ENCODE assay signal across 17 cellular contexts in genomic region chr16:53933407-53933806, GRCh38.
"Had no signal": no experiment of that assay in that cellular context is flagged by ENCODE, and none has a peak within 500 bp of the region (broad histone marks: within the 10 kb centered on the region; RNA-seq: fewer than 3 reads in every experiment).

No MANE protein-coding gene starts in this region.

- H3K4me3 ChIP-seq: adrenal gland, coronary artery, tibial artery, vagina had no signal

- H3K27me3 Mint-ChIP-seq: activated CD8-positive, alpha-beta memory T cell treated with anti-CD3 and anti-CD28 coated beads, Interleukin-2, amount 10 ng/mL, durations not matched to agents 7 days and 5 days; activated naive CD4-positive, alpha-beta T cell treated with anti-CD3 and anti-CD28 coated beads, Interleukin-2, amount 50 U/mL, for 24 hours; memory B cell; natural killer cell treated with Interleukin-12 subunit alpha and Interleukin-12 subunit beta and Interleukin-15 and Interleukin-18, amount 100 ng/mL, for 72 hours; stimulated activated memory B cell treated with anti-CD40 and anti-IgM and Interleukin-4, amounts not matched to agents 10 μg/mL and 1 μg/mL and 100 μg/mL, for 72 hours had no signal

- H3K4me3 Mint-ChIP-seq: activated CD8-positive, alpha-beta memory T cell treated with anti-CD3 and anti-CD28 coated beads, Interleukin-2, amount 10 ng/mL, durations not matched to agents 7 days and 5 days; activated naive CD4-positive, alpha-beta T cell treated with anti-CD3 and anti-CD28 coated beads, Interleukin-2, amount 50 U/mL, for 24 hours; memory B cell; natural killer cell treated with Interleukin-12 subunit alpha and Interleukin-12 subunit beta and Interleukin-15 and Interleukin-18, amount 100 ng/mL, for 72 hours; stimulated activated memory B cell treated with anti-CD40 and anti-IgM and Interleukin-4, amounts not matched to agents 10 μg/mL and 1 μg/mL and 100 μg/mL, for 72 hours had no signal

- H3K9me3 Mint-ChIP-seq: activated naive CD4-positive, alpha-beta T cell treated with anti-CD3 and anti-CD28 coated beads, Interleukin-2, amount 50 U/mL, for 24 hours; natural killer cell treated with Interleukin-12 subunit alpha and Interleukin-12 subunit beta and Interleukin-15 and Interleukin-18, amount 100 ng/mL, for 72 hours had no signal

- DNase-seq: activated CD4-positive, alpha-beta T cell treated with anti-CD3 and anti-CD28 coated beads, Interleukin-2, amount 50 U/mL, for 48 hours; activated CD4-positive, CD25-positive, alpha-beta regulatory T cell treated with anti-CD3 and anti-CD28 coated beads, Interleukin-2, amount 50 U/mL, for 72 hours; activated CD8-positive, alpha-beta memory T cell treated with anti-CD3 and anti-CD28 coated beads, Interleukin-2, amount 10 ng/mL, durations not matched to agents 7 days and 5 days; activated effector memory CD4-positive, alpha-beta T cell treated with anti-CD3 and anti-CD28 coated beads, Interleukin-2, amount 50 U/mL, for 16 hours; activated T-cell treated with anti-CD3 and anti-CD28 coated beads, Interleukin-2, amount 50 U/mL, for 1 hour; adrenal gland; foreskin fibroblast; left ventricle myocardium superior; posterior cingulate gyrus; stimulated activated CD4-positive, alpha-beta T cell treated with anti-CD3 and anti-CD28 coated beads, Interleukin-2, amount 100 ng/mL, for 48 hours; tibial artery had no signal

- ATAC-seq: activated CD8-positive, alpha-beta memory T cell treated with anti-CD3 and anti-CD28 coated beads, Interleukin-2, amount 10 ng/mL, durations not matched to agents 7 days and 5 days; left ventricle myocardium superior; natural killer cell treated with Interleukin-12 subunit alpha and Interleukin-12 subunit beta and Interleukin-15 and Interleukin-18, amount 100 ng/mL, for 72 hours; stimulated activated memory B cell treated with anti-CD40 and anti-IgM and Interleukin-4, amounts not matched to agents 10 μg/mL and 1 μg/mL and 100 μg/mL, for 72 hours had no signal

- H3K27ac Mint-ChIP-seq: activated CD8-positive, alpha-beta memory T cell treated with anti-CD3 and anti-CD28 coated beads, Interleukin-2, amount 10 ng/mL, durations not matched to agents 7 days and 5 days; activated naive CD4-positive, alpha-beta T cell treated with anti-CD3 and anti-CD28 coated beads, Interleukin-2, amount 50 U/mL, for 24 hours; memory B cell; natural killer cell treated with Interleukin-12 subunit alpha and Interleukin-12 subunit beta and Interleukin-15 and Interleukin-18, amount 100 ng/mL, for 72 hours; stimulated activated memory B cell treated with anti-CD40 and anti-IgM and Interleukin-4, amounts not matched to agents 10 μg/mL and 1 μg/mL and 100 μg/mL, for 72 hours had no signal

- H3K4me1 Mint-ChIP-seq: activated naive CD4-positive, alpha-beta T cell treated with anti-CD3 and anti-CD28 coated beads, Interleukin-2, amount 50 U/mL, for 24 hours; memory B cell; stimulated activated memory B cell treated with anti-CD40 and anti-IgM and Interleukin-4, amounts not matched to agents 10 μg/mL and 1 μg/mL and 100 μg/mL, for 72 hours had no signal
